ENCODE assay signal across 8 cellular contexts in genomic region chr16:3171181-3171854, GRCh38. TPM values are rescaled to one million over a fixed set of nuclear protein-coding genes. Genes with fewer than 3 reads are reported as not detected.
A peak's percentile ranks its signal among the peaks of the same experiment; 100 is the strongest.
DNase-seq lines count a peak whose midpoint lies in the region; ATAC-seq and TF ChIP-seq lines count a peak whose summit lies in the region.

No MANE protein-coding gene starts in this region.

- no peak overlapping the region for H4K91ac ChIP-seq in mesenchymal stem cell (ENCODE audit: low read length)

- H3K18ac ChIP-seq in mesenchymal stem cell (ENCODE audit: low read depth in 1 of 2, low read length in 2 of 2) = no peak overlapping the region

- peak; percentile 44 for DNase-seq in Daoy (ENCODE audit: low read depth)
- DNase-seq in activated effector memory CD4-positive, alpha-beta T cell treated with anti-CD3 and anti-CD28 coated beads, Interleukin-2, amount 50 U/mL, for 16 hours = peak; percentile 84
- DNase-seq in mesenchymal stem cell = peak; percentile 29
- DNase-seq in brain microvascular endothelial cell = no peak
- no peak for DNase-seq in GM19238 (ENCODE audit: insufficient read length, low spot score)
- DNase-seq in HEK293T (ENCODE audit: extremely low spot score) = no peak

- no peak for TF ChIP-seq CTCF in brain microvascular endothelial cell (IDR thresholded peaks at IDR 0.05; ENCODE audit: low read depth, low read length, missing control alignments)

- no peak overlapping the region for H3K4ac ChIP-seq in mesenchymal stem cell (ENCODE audit: low read depth in 1 of 2, low read length in 2 of 2)

- no peak overlapping the region for H4K8ac ChIP-seq in mesenchymal stem cell (ENCODE audit: low read length)

- H2BK12ac ChIP-seq in mesenchymal stem cell (ENCODE audit: low read length in 2 of 2) = no peak overlapping the region

- H3K36me3 ChIP-seq in HUES48 (ENCODE audit: control insufficient read depth, insufficient read depth, low read length) (no peaks in the 10 kb centered on the region), mesenchymal stem cell (ENCODE audit: control insufficient read depth in 1 of 2, insufficient read depth in 2 of 2, low read depth in 1 of 2, low read length in 2 of 2) (no peaks in the 10 kb centered on the region), brain microvascular endothelial cell (replicated peaks) (no peaks in the 10 kb centered on the region)

- H3K4me1 ChIP-seq in HUES48 (ENCODE audit: control insufficient read depth, insufficient read depth, low read length) (peaks cover 4% of the 10 kb centered on the region; the same call in 1 of the 2 replicates), mesenchymal stem cell (ENCODE audit: control insufficient read depth, insufficient read depth, low read depth, low read length) (peaks cover 32% of the 10 kb centered on the region)

- CTCF ChIA-PET in HEK293T (lab: Yijun Ruan, JAX) = interaction anchor here (0.6 to 1.6 kb wide), 5 partner anchors 8 to 113 kb away, joined by 3 to 9 read pairs (median 5); no protein-coding TSS in a partner anchor

- H2AFZ ChIP-seq in mesenchymal stem cell (ENCODE audit: low read depth, low read length) = no peak overlapping the region

- H2BK120ac ChIP-seq in mesenchymal stem cell (ENCODE audit: low read depth, low read length) = no peak overlapping the region

- in situ Hi-C loops in brain microvascular endothelial cell (cut with HindIII; ENCODE audit: low pct_ligation_motif_present, low sequenced_read_pairs) = no loop called here

- no peak overlapping the region for H3K14ac ChIP-seq in mesenchymal stem cell (ENCODE audit: low read length in 2 of 2)

- H3K27me3 ChIP-seq in HUES48 (ENCODE audit: control insufficient read depth, insufficient read depth, low read length) (peaks cover 33% of the 10 kb centered on the region), mesenchymal stem cell (ENCODE audit: control insufficient read depth in 1 of 2, insufficient read depth in 1 of 2, low read length in 2 of 2) (peaks cover 82 to 88% of the 10 kb centered on the region in 2 experiments), brain microvascular endothelial cell (replicated peaks) (peaks cover 6% of the 10 kb centered on the region)

- no peak overlapping the region for H2BK15ac ChIP-seq in mesenchymal stem cell (ENCODE audit: low read depth, poor library complexity, severe bottlenecking)

- no peaks in the 10 kb centered on the region for H3K79me1 ChIP-seq in mesenchymal stem cell (replicated peaks; ENCODE audit: low read length, poor library complexity, severe bottlenecking)

- H3K23ac ChIP-seq in mesenchymal stem cell (ENCODE audit: low read length in 2 of 2) = no peak overlapping the region

- H3K4me2 ChIP-seq in mesenchymal stem cell (ENCODE audit: low read length, poor library complexity, severe bottlenecking) = no peak overlapping the region

- H3K27ac ChIP-seq in HUES48 (ENCODE audit: low read depth, low read length) (peak overlapping the region; percentile 69), mesenchymal stem cell (ENCODE audit: low read length, poor library complexity, severe bottlenecking) (no peak overlapping the region), brain microvascular endothelial cell (no peak overlapping the region)

- H3K9ac ChIP-seq in HUES48 (ENCODE audit: low read depth, low read length) (no peak overlapping the region), mesenchymal stem cell (ENCODE audit: low read length) (no peak overlapping the region)

- 5% methylated on average over 32 of the region's 35 CpGs for WGBS in mesenchymal stem cell

- no peak for ATAC-seq in HG02642 (IDR thresholded peaks at IDR 0.05; ENCODE audit: poor library complexity, unreplicated experiment)

- H3K4me3 ChIP-seq in HUES48 (ENCODE audit: low read depth, low read length) = peak overlapping the region; percentile 64
- H3K4me3 ChIP-seq in mesenchymal stem cell (ENCODE audit: insufficient read depth in 1 of 2, low read depth in 1 of 2, low read length in 2 of 2) = peak overlapping the region in 1 of 2 experiments; percentile 41
- H3K4me3 ChIP-seq in brain microvascular endothelial cell (ENCODE audit: low read depth, low read length) = no peak overlapping the region

- H3K9me3 ChIP-seq in HUES48 (ENCODE audit: control insufficient read depth, insufficient read depth, low read length) (no peaks in the 10 kb centered on the region), mesenchymal stem cell (ENCODE audit: control insufficient read depth, low read length) (no peaks in the 10 kb centered on the region)

- no peak overlapping the region for H2AK5ac ChIP-seq in mesenchymal stem cell (ENCODE audit: low read length, severe bottlenecking)

- no peak overlapping the region for H2BK5ac ChIP-seq in mesenchymal stem cell (ENCODE audit: low read depth, low read length, poor library complexity, severe bottlenecking)

- POLR2A ChIA-PET in HEK293T (lab: Yijun Ruan, JAX) = interaction anchor here (0.6 to 2.3 kb wide), 9 partner anchors 10 to 115 kb away, joined by 3 to 16 read pairs (median 5); partner anchors contain the start of genes OR1F1 and ZNF213

TF ChIP-seq in HEK293T, 16 proteins besides CTCF, POLR2A, EP300 and RAD21:
- no peak for TF ChIP-seq SUZ12 (IDR thresholded peaks at IDR 0.05)
- no peak for TF ChIP-seq SP1 (IDR thresholded peaks at IDR 0.05)
- no peak for TF ChIP-seq FOXA1 (IDR thresholded peaks at IDR 0.05)
- no peak for TF ChIP-seq ZNF384 (IDR thresholded peaks at IDR 0.05)
- TF ChIP-seq TARDBP (IDR thresholded peaks at IDR 0.05) = no peak
- no peak for TF ChIP-seq ELF4 (IDR thresholded peaks at IDR 0.05)
- no peak for TF ChIP-seq ARNT (IDR thresholded peaks at IDR 0.05)
- TF ChIP-seq FOXK2 (IDR thresholded peaks at IDR 0.05) = no peak
- no peak for TF ChIP-seq LEF1 (IDR thresholded peaks at IDR 0.05; ENCODE audit: borderline replicate concordance)

RNA-seq across cellular contexts. Expression of gene OR1F1, which starts 16.7 kb away (rescaled TPM):
- total RNA-seq in Daoy (2014; rRNA removed; shearing (Covaris generic)) = not detected in 2 replicates
- 0.28 TPM for polyA plus RNA-seq in mesenchymal stem cell (2013, experiment 1 of 2)
- polyA plus RNA-seq in mesenchymal stem cell (2013, experiment 2 of 2) = 0.21 TPM

RNA-seq across cellular contexts. Expression of gene ZNF213, which starts 36.5 kb away (rescaled TPM):
- total RNA-seq in Daoy (2014; rRNA removed; shearing (Covaris generic)) = 3.7 and 5.6 TPM in 2 replicates
- polyA plus RNA-seq in mesenchymal stem cell (2013, experiment 1 of 2) = 6.1 TPM
- 5.7 TPM for polyA plus RNA-seq in mesenchymal stem cell (2013, experiment 2 of 2)

RNA-seq across cellular contexts. Expression of gene ZNF205, which starts 58.9 kb away (rescaled TPM):
- total RNA-seq in Daoy (2014; rRNA removed; shearing (Covaris generic)) = 6.6 and 10.5 TPM in 2 replicates
- polyA plus RNA-seq in mesenchymal stem cell (2013, experiment 1 of 2) = 8.4 TPM
- polyA plus RNA-seq in mesenchymal stem cell (2013, experiment 2 of 2) = 8.1 TPM

Comparison
In these comparisons a context has a peak if more than half of its experiments do, and no peak if none do; other contexts are left out.
1. DNase-seq: peak in Daoy (single experiment), activated effector memory CD4-positive, alpha-beta T cell treated with anti-CD3 and anti-CD28 coated beads, Interleukin-2, amount 50 U/mL, for 16 hours (single experiment) and mesenchymal stem cell (single experiment); none in brain microvascular endothelial cell (single experiment), GM19238 (single experiment) and HEK293T (single experiment).